1 cellular context compared by ENCODE assay signal in genomic region chr17:65941500-65941899, GRCh38.
TF ChIP-seq lines count a peak whose summit lies in the region.

No MANE protein-coding gene starts in this region.

TF ChIP-seq in IMR-90, 13 proteins besides CTCF, POLR2A, EP300 and RAD21:
- TF ChIP-seq MXI1 (IDR thresholded peaks at IDR 0.05; ENCODE audit: borderline replicate concordance, low read depth, low read length) (no peak), RCOR1 (IDR thresholded peaks at IDR 0.05; ENCODE audit: insufficient replicate concordance, low read length) (no peak), BHLHE40 (IDR thresholded peaks at IDR 0.05; ENCODE audit: low read depth, low read length) (no peak), USF2 (IDR thresholded peaks at IDR 0.05; ENCODE audit: low read depth, low read length) (no peak), SMC3 (IDR thresholded peaks at IDR 0.05; ENCODE audit: low read depth, low read length) (no peak), MAFK (IDR thresholded peaks at IDR 0.05; ENCODE audit: low read depth, low read length) (no peak), ELK1 (IDR thresholded peaks at IDR 0.05; ENCODE audit: borderline replicate concordance, low read depth, low read length) (no peak), MAZ (IDR thresholded peaks at IDR 0.05; ENCODE audit: borderline replicate concordance, low read depth, low read length) (no peak), FOS (IDR thresholded peaks at IDR 0.05; ENCODE audit: low read depth, low read length) (no peak), NFE2L2 (IDR thresholded peaks at IDR 0.05; ENCODE audit: low read depth, low read length) (no peak), CEBPB (IDR thresholded peaks at IDR 0.05; ENCODE audit: low read depth, low read length) (no peak), RFX5 (IDR thresholded peaks at IDR 0.05; ENCODE audit: low read depth, low read length) (no peak)
